ENCODE assay signal across 8 cellular contexts in the genomic region with DNA sequence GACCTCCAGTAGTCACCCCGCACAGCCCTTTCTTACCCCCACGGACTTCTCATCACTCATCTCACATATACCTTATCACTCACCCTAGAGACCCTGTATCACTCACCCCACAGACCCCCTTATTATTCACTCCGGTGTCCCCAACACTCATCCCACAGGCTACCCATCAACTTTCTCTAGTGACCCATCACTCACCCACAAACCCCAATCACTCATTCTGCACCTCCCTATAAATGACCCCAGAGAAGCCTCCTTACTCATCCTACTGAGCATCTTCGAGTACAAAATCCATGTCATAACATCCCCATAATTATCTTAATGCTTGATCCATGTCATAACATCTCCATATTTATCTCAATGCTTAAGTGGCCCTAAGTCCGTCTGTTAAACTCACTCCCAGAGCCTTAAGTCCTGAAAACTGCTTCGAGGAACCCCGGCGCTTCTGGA. TPM values are rescaled to one million over a fixed set of nuclear protein-coding genes. Genes with fewer than 3 reads are reported as not detected.
DNase-seq lines count a peak whose midpoint lies in the region; ATAC-seq, FAIRE-seq and TF ChIP-seq lines count a peak whose summit lies in the region.

No MANE protein-coding gene starts in this region.

- TF ChIP-seq POLR2A in vagina (IDR thresholded peaks at IDR 0.05) = no peak

- H3K9me3 Mint-ChIP-seq in activated naive CD4-positive, alpha-beta T cell treated with anti-CD3 and anti-CD28 coated beads, Interleukin-2, amount 50 U/mL, for 72 hours = no peaks in the 10 kb centered on the region

- peak; percentile 17 for ATAC-seq in HG02798 (IDR thresholded peaks at IDR 0.05; ENCODE audit: poor library complexity, unreplicated experiment)
- ATAC-seq in activated naive CD4-positive, alpha-beta T cell treated with anti-CD3 and anti-CD28 coated beads, Interleukin-2, amount 50 U/mL, for 72 hours = peak; percentile 27 to 77
- no peak for ATAC-seq in lower lobe of right lung

- intact Hi-C loops in lower lobe of right lung (cut with DNase I) = no loop called here
- intact Hi-C loops in vagina (cut with DNase I) = no loop called here

- H3K27me3 ChIP-seq in lower lobe of right lung (ENCODE audit: low read depth) (no peaks in the 10 kb centered on the region), vagina (no peaks in the 10 kb centered on the region)

- H3K36me3 ChIP-seq in lower lobe of right lung (no peaks in the 10 kb centered on the region), vagina (no peaks in the 10 kb centered on the region)

- DNase-seq in activated naive CD4-positive, alpha-beta T cell treated with anti-CD3 and anti-CD28 coated beads, Interleukin-2, amount 50 U/mL, for 72 hours (ENCODE audit: low spot score in 2 of 2) = peak in 1 of 2 donors; percentile 56
- DNase-seq in lower lobe of right lung (no peak), vagina (ENCODE audit: extremely low spot score in 2 of 2) (no peak), HTR-8/SVneo (ENCODE audit: insufficient read length, low spot score) (no peak), NCI-H187 treated with DMSO at 0.1 percent for 48 hours (lab: John Stamatoyannopoulos, UW) (no peak), HEK293T (ENCODE audit: extremely low spot score) (no peak)

- peak overlapping the region; percentile 95 for H3K27ac ChIP-seq in lower lobe of right lung
- peak overlapping the region; percentile 91 for H3K27ac ChIP-seq in vagina

- H3K27ac Mint-ChIP-seq in activated naive CD4-positive, alpha-beta T cell treated with anti-CD3 and anti-CD28 coated beads, Interleukin-2, amount 50 U/mL, for 72 hours = peak overlapping the region; percentile 73 to 94

- TF ChIP-seq CTCF in lower lobe of right lung (IDR thresholded peaks at IDR 0.05) (no peak), vagina (IDR thresholded peaks at IDR 0.05) (no peak)

- POLR2A ChIA-PET in HEK293T (lab: Yijun Ruan, JAX) = interaction anchor here (1.0 kb wide), 1 partner anchor 38 kb away, joined by 3 read pairs; no protein-coding TSS in a partner anchor

- no peak for FAIRE-seq in HTR-8/SVneo (lab: Jason Lieb, UNC)

- peaks cover 13% of the 10 kb centered on the region for H3K4me1 ChIP-seq in lower lobe of right lung
- peaks cover 5% of the 10 kb centered on the region for H3K4me1 ChIP-seq in vagina

- CTCF ChIA-PET in HEK293T (lab: Yijun Ruan, JAX) = interaction anchor here (1.1 kb wide), 1 partner anchor 16 kb away, joined by 3 read pairs; no protein-coding TSS in a partner anchor

- peaks cover 6 to 8% of the 10 kb centered on the region in 2 donors for H3K36me3 Mint-ChIP-seq in activated naive CD4-positive, alpha-beta T cell treated with anti-CD3 and anti-CD28 coated beads, Interleukin-2, amount 50 U/mL, for 72 hours

- H3K4me3 ChIP-seq in GM08714 (ENCODE audit: low read length) (peak overlapping the region; percentile 92), lower lobe of right lung (peak overlapping the region; percentile 70), vagina (peak overlapping the region; percentile 63 to 70)

- no peaks in the 10 kb centered on the region for H3K9me3 ChIP-seq in lower lobe of right lung
- H3K9me3 ChIP-seq in vagina = no peaks in the 10 kb centered on the region

TF ChIP-seq in HEK293T, 16 proteins besides CTCF, POLR2A, EP300 and RAD21:
- no peak for TF ChIP-seq FOXK2 (IDR thresholded peaks at IDR 0.05)
- TF ChIP-seq SUZ12 (IDR thresholded peaks at IDR 0.05) = no peak
- no peak for TF ChIP-seq BHLHE40 (IDR thresholded peaks at IDR 0.05; ENCODE audit: borderline replicate concordance)
- TF ChIP-seq, protein P1, sequence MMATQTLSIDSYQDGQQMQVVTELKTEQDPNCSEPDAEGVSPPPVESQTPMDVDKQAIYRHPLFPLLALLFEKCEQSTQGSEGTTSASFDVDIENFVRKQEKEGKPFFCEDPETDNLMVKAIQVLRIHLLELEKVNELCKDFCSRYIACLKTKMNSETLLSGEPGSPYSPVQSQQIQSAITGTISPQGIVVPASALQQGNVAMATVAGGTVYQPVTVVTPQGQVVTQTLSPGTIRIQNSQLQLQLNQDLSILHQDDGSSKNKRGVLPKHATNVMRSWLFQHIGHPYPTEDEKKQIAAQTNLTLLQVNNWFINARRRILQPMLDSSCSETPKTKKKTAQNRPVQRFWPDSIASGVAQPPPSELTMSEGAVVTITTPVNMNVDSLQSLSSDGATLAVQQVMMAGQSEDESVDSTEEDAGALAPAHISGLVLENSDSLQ (IDR thresholded peaks at IDR 0.05) = no peak
- TF ChIP-seq ELF4 (IDR thresholded peaks at IDR 0.05) = no peak
- no peak for TF ChIP-seq FOXM1 (IDR thresholded peaks at IDR 0.05; ENCODE audit: borderline replicate concordance)
- TF ChIP-seq HDGF (IDR thresholded peaks at IDR 0.05; ENCODE audit: borderline replicate concordance) = no peak
- no peak for TF ChIP-seq SP1 (IDR thresholded peaks at IDR 0.05)
- TF ChIP-seq ZNF384 (IDR thresholded peaks at IDR 0.05) = no peak
- TF ChIP-seq L3MBTL2 (conservative IDR thresholded peaks at IDR 0.05) = no peak
- TF ChIP-seq LEF1 (IDR thresholded peaks at IDR 0.05; ENCODE audit: borderline replicate concordance) = no peak
- TF ChIP-seq NFRKB (IDR thresholded peaks at IDR 0.05) = no peak

RNA-seq across cellular contexts. Expression of a gene that starts 0.9 kb away (rescaled TPM):
- 10 to 100 TPM in 1 of 2 donors, 1 to 10 TPM in 1; 5.8 to 10.6 TPM for total RNA-seq in activated naive CD4-positive, alpha-beta T cell treated with anti-CD3 and anti-CD28 coated beads, Interleukin-2, amount 50 U/mL, for 72 hours
- 10.4 TPM for total RNA-seq in lower lobe of right lung
- 4.9 TPM for total RNA-seq in vagina

Comparison
In these comparisons a context has a peak if more than half of its experiments do, and no peak if none do; other contexts are left out.
1. ATAC-seq: peak in HG02798 (single experiment) and activated naive CD4-positive, alpha-beta T cell treated with anti-CD3 and anti-CD28 coated beads, Interleukin-2, amount 50 U/mL, for 72 hours (2 of 2); none in lower lobe of right lung (0 of 2).
2. Peak in every context shown above with its lines, with median percentiles within 50 percentile points of each other: H3K4me3 ChIP-seq.